Comparison of ENCODE assay signal across 8 cellular contexts in genomic region chr2:118835739-118836410, GRCh38. TPM values are rescaled to one million over a fixed set of nuclear protein-coding genes. Genes with fewer than 3 reads are reported as not detected.
DNase-seq lines count a peak whose midpoint lies in the region; ATAC-seq, FAIRE-seq and TF ChIP-seq lines count a peak whose summit lies in the region.

No MANE protein-coding gene starts in this region.

- TF ChIP-seq CTCF in A673 (conservative IDR thresholded peaks at IDR 0.05; ENCODE audit: low read depth, low read length): no peak

- H3K36me3 ChIP-seq in A673 (ENCODE audit: insufficient read depth, low read length, poor library complexity, severe bottlenecking) (no peaks in the 10 kb centered on the region), HUES6 (ENCODE audit: control insufficient read depth, insufficient read depth, low read length) (no peaks in the 10 kb centered on the region)

- H3K27me3 Mint-ChIP-seq in naive thymus-derived CD8-positive, alpha-beta T cell: peaks cover 43 to 97% (median 79%) of the 10 kb centered on the region in 5 donors

- H3K4me3 Mint-ChIP-seq in naive thymus-derived CD8-positive, alpha-beta T cell: peak overlapping the region; percentile 59 to 82 (median 70)

- peaks cover 0 to 5% (median 4%) of the 10 kb centered on the region in 3 donors for H3K36me3 Mint-ChIP-seq in naive thymus-derived CD8-positive, alpha-beta T cell

- H3K9ac ChIP-seq in HUES6 (ENCODE audit: low read length): no peak overlapping the region

- intact Hi-C loops in A673 (cut with micrococcal nuclease; ENCODE audit: unreplicated experiment): no loop called here

- no peak for DNase-seq in A673 (ENCODE audit: low spot score)
- DNase-seq in ecto neural progenitor cell (ENCODE audit: low spot score): peak; percentile 80
- peak in 1 of 10 donors; percentile 55 for DNase-seq in naive thymus-derived CD8-positive, alpha-beta T cell
- no peak for DNase-seq in NCI-H2081 (lab: John Stamatoyannopoulos, UW)
- DNase-seq in occipital lobe (lab: John Stamatoyannopoulos, UW): no peak
- DNase-seq in NCI-H146 treated with DMSO at 0.1 percent for 48 hours (lab: John Stamatoyannopoulos, UW; ENCODE audit: unreplicated experiment): no peak
- no peak for DNase-seq in HTR-8/SVneo (ENCODE audit: insufficient read length, low spot score)

- POLR2A ChIA-PET in A673 (lab: Charles Lee; ENCODE audit: low non-redundant PET): no interaction called here
- POLR2A ChIA-PET in naive thymus-derived CD8-positive, alpha-beta T cell (lab: Charles Lee): no interaction called here

- H3K9me3 ChIP-seq in A673 (ENCODE audit: low read depth, low read length, poor library complexity, severe bottlenecking): no peaks in the 10 kb centered on the region
- no peaks in the 10 kb centered on the region for H3K9me3 ChIP-seq in HUES6 (ENCODE audit: control insufficient read depth, insufficient read depth, low read depth, low read length)

- FAIRE-seq in HTR-8/SVneo (lab: Jason Lieb, UNC): no peak

- H3K4me3 ChIP-seq in A673 (ENCODE audit: low read depth, low read length, poor library complexity, severe bottlenecking) (peak overlapping the region; percentile 39), HUES6 (ENCODE audit: low read depth, low read length) (peak overlapping the region; percentile 63)

- H3K9me3 Mint-ChIP-seq in naive thymus-derived CD8-positive, alpha-beta T cell: peaks cover 0 to 2% (median 0%) of the 10 kb centered on the region in 9 donors

- H3K4me1 ChIP-seq in A673 (ENCODE audit: insufficient read depth, low read length, poor library complexity, severe bottlenecking) (no peaks in the 10 kb centered on the region), HUES6 (ENCODE audit: control insufficient read depth, insufficient read depth, low read length) (peaks cover 35% of the 10 kb centered on the region)

- peaks cover 73% of the 10 kb centered on the region for H3K27me3 ChIP-seq in A673 (replicated peaks; ENCODE audit: insufficient read depth, low read depth, low read length, poor library complexity)
- peaks cover 100% of the 10 kb centered on the region for H3K27me3 ChIP-seq in HUES6 (ENCODE audit: control insufficient read depth, insufficient read depth, low read length)

- H3K4me1 Mint-ChIP-seq in naive thymus-derived CD8-positive, alpha-beta T cell: peaks cover 3 to 26% (median 14%) of the 10 kb centered on the region in 4 donors

- no TSS peak for BruUV-seq in A673 (replicated peaks; lab: Mats Ljungman, UMichigan)

- H3K27ac ChIP-seq in A673 (ENCODE audit: low read depth, low read length, poor library complexity, severe bottlenecking) (no peak overlapping the region), HUES6 (ENCODE audit: low read depth, low read length) (no peak overlapping the region)

- CTCF ChIA-PET in A673 (lab: Charles Lee): no interaction called here

- peak overlapping the region in 1 of 10 donors; percentile 26 for H3K27ac Mint-ChIP-seq in naive thymus-derived CD8-positive, alpha-beta T cell

- ATAC-seq in naive thymus-derived CD8-positive, alpha-beta T cell: no peak

RNA-seq across cellular contexts. Expression of gene EN1, which starts 11.6 kb away (rescaled TPM):
- total RNA-seq in A673 (2021): not detected in 2 replicates
- total RNA-seq in naive thymus-derived CD8-positive, alpha-beta T cell: not detected
- not detected for polyA plus RNA-seq in naive thymus-derived CD8-positive, alpha-beta T cell
- total RNA-seq in occipital lobe: not detected
